12 cellular contexts compared by ENCODE assay signal in genomic region chr10:107165007-107165406, GRCh38. TPM values are rescaled to one million over a fixed set of nuclear protein-coding genes. Genes with fewer than 3 reads are reported as not detected.
DNase-seq lines count a peak whose midpoint lies in the region; ATAC-seq and TF ChIP-seq lines count a peak whose summit lies in the region.
"Had no signal": no experiment of that assay in that cellular context is flagged by ENCODE, and none has a peak within 500 bp of the region (broad histone marks: within the 10 kb centered on the region; RNA-seq: fewer than 3 reads in every experiment).

No MANE protein-coding gene starts in this region.

- H3K36me3 ChIP-seq in right atrium auricular region (no peaks in the 10 kb centered on the region), gastroesophageal sphincter (no peaks in the 10 kb centered on the region), neuron (ENCODE audit: insufficient read depth, low read length) (no peaks in the 10 kb centered on the region), thyroid gland (no peaks in the 10 kb centered on the region)

- ATAC-seq in Right ventricle myocardium inferior (no peak), gastroesophageal sphincter (no peak)

- H3K9me3 ChIP-seq in right atrium auricular region (no peaks in the 10 kb centered on the region), gastroesophageal sphincter (no peaks in the 10 kb centered on the region), neuron (ENCODE audit: low read length) (no peaks in the 10 kb centered on the region), thyroid gland (no peaks in the 10 kb centered on the region)

- H3K4me1 ChIP-seq in right atrium auricular region (peaks cover 0 to 4% of the 10 kb centered on the region in 2 donors), gastroesophageal sphincter (peaks cover 2 to 16% (median 3%) of the 10 kb centered on the region in 3 donors), neuron (ENCODE audit: insufficient read depth, low read length) (peaks cover 2% of the 10 kb centered on the region), thyroid gland (peaks cover 0 to 4% of the 10 kb centered on the region in 2 donors)

- TF ChIP-seq CTCF in right atrium auricular region (IDR thresholded peaks at IDR 0.05) (no peak), gastroesophageal sphincter (IDR thresholded peaks at IDR 0.05) (no peak), thyroid gland (IDR thresholded peaks at IDR 0.05) (no peak)

- H3K27ac ChIP-seq in right atrium auricular region (no peak overlapping the region), gastroesophageal sphincter (peak overlapping the region in 3 of 4 donors; percentile 49 to 75 (median 72)), thyroid gland (no peak overlapping the region)

- TF ChIP-seq POLR2A in gastroesophageal sphincter (IDR thresholded peaks at IDR 0.05), result no peak
- TF ChIP-seq POLR2A in thyroid gland (IDR thresholded peaks at IDR 0.05), result no peak

- intact Hi-C loops in Right ventricle myocardium inferior (cut with DNase I), result no loop called here
- intact Hi-C loops in thyroid gland (cut with DNase I), result no loop called here

- no peak for TF ChIP-seq EP300 in gastroesophageal sphincter (IDR thresholded peaks at IDR 0.05)

- H3K4me3 ChIP-seq in right atrium auricular region (peak overlapping the region; percentile 23 to 49), gastroesophageal sphincter (peak overlapping the region; percentile 11 to 59), neuron (ENCODE audit: low read length) (peak overlapping the region; percentile 44), thyroid gland (replicated peaks in 1 of 3) (no peak overlapping the region)

- H3K27me3 ChIP-seq in right atrium auricular region (no peaks in the 10 kb centered on the region), gastroesophageal sphincter (peaks cover 84% of the 10 kb centered on the region), neuron (ENCODE audit: insufficient read depth, low read length) (peaks cover 46% of the 10 kb centered on the region), thyroid gland (no peaks in the 10 kb centered on the region)

- DNase-seq in right atrium auricular region (ENCODE audit: low spot score) (no peak), Right ventricle myocardium inferior (ENCODE audit: missing footprints) (no peak), epidermal melanocyte (ENCODE audit: insufficient read length, low spot score) (no peak), thyroid gland (no peak)
- no peak for DNase-seq in central memory CD4-positive, alpha-beta T cell
- DNase-seq in activated naive CD4-positive, alpha-beta T cell (lab: John Stamatoyannopoulos, UW), result no peak
- DNase-seq: NCI-H1694; NK-92 treated with Interleukin-12 subunit alpha and Interleukin-12 subunit beta, amount 100 ng/mL, for 24 hours had no signal

- no peak overlapping the region for H2AFZ ChIP-seq in neuron (ENCODE audit: low read depth, low read length)

- 0 to 17% methylated on average over 1 to 2 of the region's 11 CpGs for WGBS in gastroesophageal sphincter (ENCODE audit: low coverage in 1 of 2), 2 donors
- WGBS in thyroid gland, 2 donors, result 1 to 4% methylated on average over 11 of the region's 11 CpGs

RNA-seq across cellular contexts. Expression of gene SORCS1, which starts 0.5 kb away (rescaled TPM):
- total RNA-seq in right atrium auricular region, result 1 to 10 TPM; 1.6 to 4.2 TPM
- total RNA-seq in Right ventricle myocardium inferior, result 2.9 TPM
- 10 to 100 TPM in 2 of 4 donors, 1 to 10 TPM in 2; 8.5 to 18.6 (median 10.0) TPM for total RNA-seq in gastroesophageal sphincter
- total RNA-seq in thyroid gland, result 10 to 100 TPM in 1 of 4 donors, 1 to 10 TPM in 3; 1.2 to 11.8 (median 6.2) TPM
- total RNA-seq: Daoy; T-helper 2 cell treated with Interferon-gamma antibody and Interleukin-4, amounts not matched to agents 100 ng/mL and 5 ng/mL, for 36 hours had no signal

Comparison
In these comparisons a context has a peak if more than half of its experiments do, and no peak if none do; other contexts are left out.
1. H3K27ac ChIP-seq: peak in gastroesophageal sphincter (3 of 4); none in right atrium auricular region (0 of 2) and thyroid gland (0 of 3).
2. H3K4me3 ChIP-seq: peak in right atrium auricular region (2 of 2), gastroesophageal sphincter (2 of 2) and neuron (single experiment); none in thyroid gland (0 of 3).